ENCODE assay signal across 11 cellular contexts in the genomic region with DNA sequence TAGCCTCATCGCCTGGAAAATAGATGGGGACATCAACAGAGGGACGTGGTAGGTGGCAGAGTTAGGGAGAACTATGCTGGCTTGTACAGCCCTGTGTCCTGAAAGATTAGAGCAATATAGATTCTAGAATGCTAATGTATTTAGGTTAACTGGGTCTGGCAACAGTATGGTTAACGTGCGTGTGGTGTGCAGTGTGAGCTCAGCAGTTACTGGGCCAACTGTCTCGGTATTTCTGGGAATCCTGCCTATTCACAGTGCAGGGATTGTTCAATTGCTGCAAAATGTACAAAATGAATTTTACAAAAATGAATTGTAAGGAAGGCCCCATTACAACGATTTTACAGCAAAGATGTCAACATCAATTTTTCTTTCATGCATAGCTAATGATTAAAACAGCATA. TPM values are rescaled to one million over a fixed set of nuclear protein-coding genes. Genes with fewer than 3 reads are reported as not detected.
DNase-seq lines count a peak whose midpoint lies in the region; ATAC-seq and TF ChIP-seq lines count a peak whose summit lies in the region.
"Had no signal": no experiment of that assay in that cellular context is flagged by ENCODE, and none has a peak within 500 bp of the region (broad histone marks: within the 10 kb centered on the region; RNA-seq: fewer than 3 reads in every experiment).

No MANE protein-coding gene starts in this region.

- peaks cover 98% of the 10 kb centered on the region for H3K79me2 ChIP-seq in SK-N-SH (ENCODE audit: insufficient read depth)

- CTCF ChIA-PET in SK-N-SH (lab: Yijun Ruan, JAX), result interaction anchor here (0.9 to 1.6 kb wide), 5 partner anchors 9 to 196 kb away, joined by 3 to 7 read pairs (median 3); no protein-coding TSS in a partner anchor

- H3K36me3 ChIP-seq in SK-N-SH (replicated peaks in 1 of 2; ENCODE audit: control insufficient read depth in 1 of 2, insufficient read depth in 2 of 2, low read length in 1 of 2), result peaks cover 86 to 100% of the 10 kb centered on the region in 2 experiments
- H3K36me3 ChIP-seq in SJCRH30, result peaks cover 46% of the 10 kb centered on the region
- H3K36me3 ChIP-seq: neutrophil had no signal

- no peaks in the 10 kb centered on the region for H3K9me3 Mint-ChIP-seq in mesothelial cell of epicardium

- H3K4me1 ChIP-seq in SK-N-SH (ENCODE audit: control insufficient read depth in 1 of 2, insufficient read depth in 2 of 2, low read depth in 1 of 2, low read length in 1 of 2) (peaks cover 32 to 80% of the 10 kb centered on the region in 2 experiments; a peak in 3 of 4 replicates), SJCRH30 (no peaks in the 10 kb centered on the region)

- no peaks in the 10 kb centered on the region for H3K27me3 ChIP-seq in SK-N-SH (ENCODE audit: insufficient read depth)
- H3K27me3 ChIP-seq in SJCRH30, result no peaks in the 10 kb centered on the region

- no peaks in the 10 kb centered on the region for H3K9me2 ChIP-seq in SK-N-SH

- H3K4me1 Mint-ChIP-seq in mesothelial cell of epicardium, result peaks cover 71% of the 10 kb centered on the region

- H3K27me3 Mint-ChIP-seq in mesothelial cell of epicardium (ENCODE audit: low read depth), result no peaks in the 10 kb centered on the region

- H3F3A ChIP-seq in SK-N-SH (replicated peaks; ENCODE audit: insufficient read depth), result peaks cover 21% of the 10 kb centered on the region

- TF ChIP-seq CTCF in AG09319 (IDR thresholded peaks at IDR 0.05; ENCODE audit: low read depth, low read length), result no peak
- no peak for TF ChIP-seq CTCF in SK-N-SH (IDR thresholded peaks at IDR 0.05)
- no peak for TF ChIP-seq CTCF in mesothelial cell of epicardium (IDR thresholded peaks at IDR 0.05; ENCODE audit: unreplicated experiment)

- H3K9ac ChIP-seq in SK-N-SH, result no peak overlapping the region

- peak overlapping the region; percentile 91 for H3K27ac Mint-ChIP-seq in mesothelial cell of epicardium

- no peak overlapping the region for H2AFZ ChIP-seq in SK-N-SH (ENCODE audit: low read depth)

- POLR2A ChIA-PET in SK-N-SH (lab: Yijun Ruan, JAX), result interaction anchor here (1.3 kb wide), 2 partner anchors 16 to 17 kb away, joined by 4 read pairs; no protein-coding TSS in a partner anchor

- H3K9me3 ChIP-seq in SK-N-SH, result no peaks in the 10 kb centered on the region
- no peaks in the 10 kb centered on the region for H3K9me3 ChIP-seq in SJCRH30 (replicated peaks)
- H3K9me3 ChIP-seq: neutrophil had no signal

- ATAC-seq in HG03097 (IDR thresholded peaks at IDR 0.05; ENCODE audit: low FRiP score, unreplicated experiment), result no peak

- peak overlapping the region; percentile 40 for H3K4me3 Mint-ChIP-seq in mesothelial cell of epicardium

- no peak for TF ChIP-seq RAD21 in SK-N-SH (IDR thresholded peaks at IDR 0.05; ENCODE audit: low read length)

- WGBS in SK-N-SH (ENCODE audit: low lambda C conversion rate), result 41% methylated on average over 6 of the region's 6 CpGs

- H3K27ac ChIP-seq in SK-N-SH (ENCODE audit: low read depth in 2 of 2, low read length in 1 of 2), result peak overlapping the region; percentile 68 to 83
- no peak overlapping the region for H3K27ac ChIP-seq in SJCRH30
- H3K27ac ChIP-seq: neutrophil had no signal

- peaks cover 49% of the 10 kb centered on the region for H3K36me3 Mint-ChIP-seq in mesothelial cell of epicardium

- TF ChIP-seq EP300 in SK-N-SH (IDR thresholded peaks at IDR 0.05; ENCODE audit: borderline replicate concordance in 1 of 2, low read depth in 1 of 2, low read length in 1 of 2), result no peak

- H3K4me2 ChIP-seq in SK-N-SH, result peak overlapping the region; percentile 63

- DNase-seq in AG09319 (ENCODE audit: extremely low read depth, low read depth) (peak; percentile 39), SK-N-SH (no peak), fibroblast of gingiva (ENCODE audit: low read depth) (peak; percentile 87), mesothelial cell of epicardium (ENCODE audit: low spot score in 2 of 2, unreplicated experiment in 2 of 2) (no peak), SJCRH30 (no peak), SK-N-DZ (ENCODE audit: low spot score) (no peak), NCI-H1105 treated with DMSO at 0.1 percent for 48 hours (lab: John Stamatoyannopoulos, UW) (no peak)
- DNase-seq: activated CD4-positive, CD25-positive, alpha-beta regulatory T cell; effector CD8-positive, alpha-beta T cell had no signal

- H4K20me1 ChIP-seq in SK-N-SH (ENCODE audit: insufficient read depth), result peaks cover 40% of the 10 kb centered on the region; the same call in 1 of the 2 replicates

- peak overlapping the region; percentile 10 to 12; a peak in 1 of 4 replicates for H3K4me3 ChIP-seq in SK-N-SH (ENCODE audit: low read depth in 2 of 2, low read length in 1 of 2)
- no peak overlapping the region for H3K4me3 ChIP-seq in SJCRH30

TF ChIP-seq in SK-N-SH, 30 proteins besides CTCF, POLR2A, EP300 and RAD21:
- no peak for TF ChIP-seq TEAD4 (IDR thresholded peaks at IDR 0.05; ENCODE audit: borderline replicate concordance, insufficient read depth)
- TF ChIP-seq MXI1 (IDR thresholded peaks at IDR 0.05; ENCODE audit: low read depth, low read length), result peak; percentile 43; the same call in 1 of the 2 replicates
- TF ChIP-seq REST (IDR thresholded peaks at IDR 0.05; ENCODE audit: low read depth, low read length), result no peak
- peak; percentile 29; the same call in 1 of the 2 replicates for TF ChIP-seq PBX3 (IDR thresholded peaks at IDR 0.05)
- peak; percentile 97 for TF ChIP-seq RFX5 (IDR thresholded peaks at IDR 0.05; ENCODE audit: low read length)
- peak; percentile 45; the same call in 1 of the 2 replicates for TF ChIP-seq NFIC (IDR thresholded peaks at IDR 0.05; ENCODE audit: borderline replicate concordance)

RNA-seq across cellular contexts. Expression of gene MEIS2, which starts 20.6 kb away (rescaled TPM):
- polyA plus RNA-seq in SK-N-SH (2012; rRNA removed), result 120 and 146 TPM in 2 replicates
- 113 and 133 TPM in 2 replicates for polyA plus RNA-seq in SK-N-SH (2012; cell fraction: cytosol; rRNA removed)
- polyA plus RNA-seq in SK-N-SH (2012; cell fraction: nucleus; rRNA removed), result 253 and 311 TPM in 2 replicates
- total RNA-seq in mesothelial cell of epicardium, result 377 to 397 TPM (median 379 TPM) in 3 replicates
- 18.1 and 18.4 TPM in 2 replicates for total RNA-seq in SJCRH30 (2014; rRNA removed; shearing (Covaris generic))
- 133 and 168 TPM in 2 replicates for polyA plus RNA-seq in SK-N-DZ (2014; cell fraction: cytosol; rRNA removed)
- polyA plus RNA-seq in SK-N-DZ (2014; cell fraction: nucleus; rRNA removed), result 136 and 171 TPM in 2 replicates

Comparison
In these comparisons a context has a peak if more than half of its experiments do, and no peak if none do; other contexts are left out.
1. DNase-seq: peak in AG09319 (single experiment) and fibroblast of gingiva (single experiment); none in SK-N-SH (single experiment), mesothelial cell of epicardium (0 of 2), SJCRH30 (0 of 2), SK-N-DZ (single experiment) and NCI-H1105 treated with DMSO at 0.1 percent for 48 hours (single experiment).
2. RNA of gene MEIS2, which starts 20.6 kb away (total RNA-seq): 377 to 397 TPM in mesothelial cell of epicardium; 18.1 to 18.4 TPM in SJCRH30; every median in the first group is over 10 times any median in the second.